Comparison of ENCODE assay signal across 11 cellular contexts in the genomic region with DNA sequence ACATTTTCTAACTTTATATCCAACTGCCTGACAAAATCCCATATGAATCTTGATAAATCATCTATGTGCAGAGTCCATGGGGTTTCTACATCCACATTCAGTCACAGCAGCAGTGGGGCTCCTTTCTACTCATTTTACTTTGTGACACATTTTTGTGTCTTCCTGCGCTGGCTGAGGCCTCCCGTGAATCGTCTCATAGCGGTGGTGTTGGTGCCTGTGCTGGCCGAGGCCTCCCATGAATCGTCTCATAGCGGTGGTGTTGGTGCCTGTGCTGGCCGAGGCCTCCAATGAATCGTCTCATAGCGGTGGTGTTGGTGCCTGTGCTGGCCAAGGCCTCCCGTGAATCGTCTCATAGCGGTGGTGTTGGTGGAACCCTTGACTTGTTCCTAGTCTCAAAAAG.
"Had no signal": no experiment of that assay in that cellular context is flagged by ENCODE, and none has a peak within 500 bp of the region (broad histone marks: within the 10 kb centered on the region; RNA-seq: fewer than 3 reads in every experiment).

No MANE protein-coding gene starts in this region.

- DNase-seq: activated CD4-positive, alpha-beta T cell treated with anti-CD3 and anti-CD28 coated beads, Interleukin-2, amount 50 U/mL, for 4 hours; activated naive CD4-positive, alpha-beta T cell treated with anti-CD3 and anti-CD28 coated beads, Interleukin-2, amount 10 ng/mL, durations not matched to agents 7 days and 5 days; caudate nucleus; colonic mucosa; effector CD8-positive, alpha-beta T cell; naive thymus-derived CD8-positive, alpha-beta T cell; stimulated activated CD4-positive, alpha-beta T cell treated with anti-CD3 and anti-CD28 coated beads, Interleukin-4, amount 100 ng/mL, for 4 hours; tibial artery had no signal

- H3K9me3 ChIP-seq: colonic mucosa, tibial artery had no signal

- H3K27me3 ChIP-seq: colonic mucosa, hepatocyte, tibial artery had no signal

- H3K36me3 ChIP-seq: colonic mucosa had no signal

- H3K27ac ChIP-seq: colonic mucosa, epithelial cell of prostate, hepatocyte, tibial artery had no signal

- H3K4me3 ChIP-seq: colonic mucosa, hepatocyte, tibial artery had no signal

- ATAC-seq: activated T-helper 17 cell treated with anti-CD3 and anti-CD28 coated beads, Interleukin-2, amount 50 U/mL, for 72 hours; naive thymus-derived CD8-positive, alpha-beta T cell had no signal
